ENCODE assay signal across 19 cellular contexts in the genomic region with DNA sequence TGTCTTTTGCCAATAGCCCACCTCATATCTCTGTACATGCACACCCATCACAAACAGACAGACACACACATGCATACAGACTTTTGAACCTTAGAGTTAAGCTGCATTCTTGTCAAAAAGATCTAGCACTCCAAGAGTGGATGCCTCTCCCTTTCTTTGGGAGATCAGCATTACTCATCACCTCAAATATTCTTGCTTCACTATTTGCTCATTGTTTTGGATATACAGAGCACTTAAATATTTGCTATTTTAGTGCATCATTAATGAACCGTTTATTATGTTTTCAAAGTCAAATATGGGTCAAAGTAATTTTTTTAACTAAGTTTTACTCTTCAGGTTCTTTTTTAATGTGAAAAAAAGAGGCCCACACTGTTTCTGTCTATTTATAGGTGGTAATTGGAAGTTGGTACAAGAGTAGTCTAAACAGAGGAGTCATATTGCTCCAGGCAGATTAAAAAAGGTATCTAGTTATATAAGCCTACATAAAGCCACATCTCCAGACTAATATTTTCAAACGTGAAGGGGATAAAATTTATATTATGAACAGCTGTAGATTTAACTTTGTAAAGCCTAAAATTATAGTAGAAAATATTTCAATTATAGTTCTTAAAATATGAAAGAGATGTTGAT.
DNase-seq lines count a peak whose midpoint lies in the region; ATAC-seq lines count a peak whose summit lies in the region.
"Had no signal": no experiment of that assay in that cellular context is flagged by ENCODE, and none has a peak within 500 bp of the region (broad histone marks: within the 10 kb centered on the region; RNA-seq: fewer than 3 reads in every experiment).

No MANE protein-coding gene starts in this region.

- H3K27me3 ChIP-seq in skeletal muscle satellite cell (ENCODE audit: control insufficient read depth, insufficient read depth, low read length) = no peaks in the 10 kb centered on the region
- H3K27me3 ChIP-seq: adrenal gland had no signal

- no peaks in the 10 kb centered on the region for H3K4me1 Mint-ChIP-seq in activated T-cell treated with anti-CD3 and anti-CD28 coated beads, Interleukin-2, amount 50 U/mL, for 4 hours (ENCODE audit: low read depth)
- H3K4me1 Mint-ChIP-seq: activated CD4-positive, alpha-beta T cell treated with anti-CD3 and anti-CD28 coated beads, Interleukin-2, amount 10 ng/mL, durations not matched to agents 7 days and 5 days; H9; naive B cell; stimulated activated naive B cell treated with anti-CD40 and anti-IgM and Interleukin-4, amounts not matched to agents 10 μg/mL and 1 μg/mL and 100 μg/mL, for 72 hours had no signal

- H3K36me3 Mint-ChIP-seq in activated T-cell treated with anti-CD3 and anti-CD28 coated beads, Interleukin-2, amount 50 U/mL, for 4 hours (ENCODE audit: insufficient read depth) = no peaks in the 10 kb centered on the region
- H3K36me3 Mint-ChIP-seq: naive B cell; stimulated activated naive B cell treated with anti-CD40 and anti-IgM and Interleukin-4, amounts not matched to agents 10 μg/mL and 1 μg/mL and 100 μg/mL, for 72 hours had no signal

- no peaks in the 10 kb centered on the region for H3K27me3 Mint-ChIP-seq in activated T-cell treated with anti-CD3 and anti-CD28 coated beads, Interleukin-2, amount 50 U/mL, for 4 hours (ENCODE audit: low read depth)
- H3K27me3 Mint-ChIP-seq: activated CD4-positive, alpha-beta T cell treated with anti-CD3 and anti-CD28 coated beads, Interleukin-2, amount 10 ng/mL, durations not matched to agents 7 days and 5 days; naive B cell; stimulated activated naive B cell treated with anti-CD40 and anti-IgM and Interleukin-4, amounts not matched to agents 10 μg/mL and 1 μg/mL and 100 μg/mL, for 72 hours had no signal

- H3K4me1 ChIP-seq in skeletal muscle satellite cell (ENCODE audit: control insufficient read depth, insufficient read depth, low read length) = peaks cover 20% of the 10 kb centered on the region
- H3K4me1 ChIP-seq: adrenal gland, Caco-2 had no signal

- H3K36me3 ChIP-seq in skeletal muscle satellite cell (ENCODE audit: insufficient read depth, low read length) = no peaks in the 10 kb centered on the region
- H3K36me3 ChIP-seq: adrenal gland had no signal

- no peak overlapping the region for H3K4me3 Mint-ChIP-seq in activated T-cell treated with anti-CD3 and anti-CD28 coated beads, Interleukin-2, amount 50 U/mL, for 4 hours
- H3K4me3 Mint-ChIP-seq: activated CD4-positive, alpha-beta T cell treated with anti-CD3 and anti-CD28 coated beads, Interleukin-2, amount 10 ng/mL, durations not matched to agents 7 days and 5 days; H9; naive B cell; stimulated activated naive B cell treated with anti-CD40 and anti-IgM and Interleukin-4, amounts not matched to agents 10 μg/mL and 1 μg/mL and 100 μg/mL, for 72 hours had no signal

- H3K9me3 ChIP-seq in skeletal muscle satellite cell (replicated peaks; ENCODE audit: low read length) = no peaks in the 10 kb centered on the region
- H3K9me3 ChIP-seq: adrenal gland, Caco-2 had no signal

- no peak for ATAC-seq in GM21381 (IDR thresholded peaks at IDR 0.05; ENCODE audit: unreplicated experiment)
- ATAC-seq in activated T-cell treated with anti-CD3 and anti-CD28 coated beads, Interleukin-2, amount 50 U/mL, for 4 hours = no peak
- ATAC-seq: Right ventricle myocardium inferior; stimulated activated naive B cell treated with anti-CD40 and anti-IgM and Interleukin-4, amounts not matched to agents 10 μg/mL and 1 μg/mL and 100 μg/mL, for 72 hours had no signal

- peak overlapping the region; percentile 49 for H3K4me2 ChIP-seq in skeletal muscle satellite cell (ENCODE audit: low read length)
- H3K4me2 ChIP-seq: KMS-11 had no signal

- DNase-seq in HPDE6-E6E7 (ENCODE audit: extremely low spot score) = peak; percentile 31
- DNase-seq in amniotic epithelial cell (ENCODE audit: low read depth) = peak; percentile 69
- peak; percentile 13 for DNase-seq in fibroblast of the conjunctiva (ENCODE audit: low read depth)
- no peak for DNase-seq in DMS114 treated with DMSO at 0.1 percent for 48 hours (lab: John Stamatoyannopoulos, UW; ENCODE audit: unreplicated experiment)
- DNase-seq in activated T-cell treated with anti-CD3 and anti-CD28 coated beads, Interleukin-2, amount 50 U/mL, for 4 hours = no peak
- DNase-seq: activated CD4-positive, alpha-beta T cell treated with anti-CD3 and anti-CD28 coated beads, Interleukin-2, amount 10 ng/mL, durations not matched to agents 7 days and 5 days; activated T-cell treated with anti-CD3 and anti-CD28 coated beads, Interleukin-2, amount 50 U/mL, for 48 hours; adrenal gland; Caco-2; dermis blood vessel endothelial cell; H9; naive B cell; NCI-H1694 treated with DMSO at 0.1 percent for 48 hours; NCI-H526 treated with DMSO at 0.1 percent for 48 hours; stimulated activated naive B cell treated with anti-CD40 and anti-IgM and Interleukin-4, amounts not matched to agents 10 μg/mL and 1 μg/mL and 100 μg/mL, for 72 hours had no signal

- peak overlapping the region; percentile 14 for H3K9ac ChIP-seq in skeletal muscle satellite cell (ENCODE audit: low read depth, low read length)
- H3K9ac ChIP-seq: KMS-11 had no signal

- no peak overlapping the region for H3K4me3 ChIP-seq in skeletal muscle satellite cell (ENCODE audit: low read length)
- H3K4me3 ChIP-seq: adrenal gland had no signal

- H3K9me3 Mint-ChIP-seq in activated T-cell treated with anti-CD3 and anti-CD28 coated beads, Interleukin-2, amount 50 U/mL, for 4 hours = peaks cover 7% of the 10 kb centered on the region
- H3K9me3 Mint-ChIP-seq: H9 had no signal

Comparison
In these comparisons a context has a peak if more than half of its experiments do, and no peak if none do; other contexts are left out.
1. DNase-seq: peak in HPDE6-E6E7 (single experiment), amniotic epithelial cell (single experiment) and fibroblast of the conjunctiva (single experiment); none in DMS114 treated with DMSO at 0.1 percent for 48 hours (single experiment) and activated T-cell treated with anti-CD3 and anti-CD28 coated beads, Interleukin-2, amount 50 U/mL, for 4 hours (single experiment).